In genomic region chr4:142356118-142356759, GRCh38 we compare ENCODE assay signal across 1 cellular context.
TF ChIP-seq lines count a peak whose summit lies in the region.

No MANE protein-coding gene starts in this region.

TF ChIP-seq in H1, 55 proteins besides CTCF, POLR2A, EP300 and RAD21:
- TF ChIP-seq KDM1A (IDR thresholded peaks at IDR 0.05; ENCODE audit: borderline replicate concordance, low read length) = no peak
- TF ChIP-seq TAF7 (optimal IDR thresholded peaks at IDR 0.05; ENCODE audit: borderline replicate concordance, low read depth, low read length) = no peak
- no peak for TF ChIP-seq CHD7 (IDR thresholded peaks at IDR 0.05; ENCODE audit: insufficient replicate concordance, low read length)
- TF ChIP-seq MAFK (IDR thresholded peaks at IDR 0.05; ENCODE audit: low read depth, low read length) = no peak
- TF ChIP-seq CREB1 (IDR thresholded peaks at IDR 0.05) = no peak
- no peak for TF ChIP-seq PHF8 (conservative IDR thresholded peaks at IDR 0.05; ENCODE audit: low read depth, low read length)
TF ChIP-seq in H1: peak in this region for 0.
